ENCODE assay signal across 5 cellular contexts in the genomic region with DNA sequence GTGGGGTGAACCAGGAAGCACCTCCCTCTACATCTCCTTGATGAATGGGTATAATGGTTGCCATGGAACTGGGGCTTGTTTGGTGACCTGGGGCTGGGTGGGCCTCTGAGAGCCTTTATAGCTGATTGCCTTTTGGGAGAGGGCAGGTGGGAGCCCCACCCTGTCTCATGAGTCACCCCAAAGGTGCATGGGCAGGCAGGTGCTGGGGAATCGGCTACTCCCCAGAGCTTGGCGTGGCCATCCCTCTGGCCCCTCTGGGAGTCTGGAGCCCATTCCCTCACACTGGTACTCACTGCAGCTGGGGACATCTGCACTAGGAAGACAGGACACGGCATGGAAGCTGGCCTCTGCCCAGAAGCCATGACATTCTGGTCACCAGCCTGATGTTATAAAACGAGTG. TPM values are rescaled to one million over a fixed set of nuclear protein-coding genes. Genes with fewer than 3 reads are reported as not detected.
"Had no signal": no experiment of that assay in that cellular context is flagged by ENCODE, and none has a peak within 500 bp of the region (broad histone marks: within the 10 kb centered on the region; RNA-seq: fewer than 3 reads in every experiment).

SPDYE18 (minus strand) TSS at position 2 of the 400 bp plus-strand sequence. CDS start 2,046 bp downstream, outside the sequence.

RNA-seq across cellular contexts. Expression of gene SPDYE18, which starts in this region (rescaled TPM):
- total RNA-seq: GM23248, H7, HT1080 had no signal
- polyA plus RNA-seq: GM23248, HepG2, IgD-negative memory B cell had no signal
